In genomic region chr3:9514956-9515355, GRCh38 we compare ENCODE assay signal across 9 cellular contexts. TPM values are rescaled to one million over a fixed set of nuclear protein-coding genes. Genes with fewer than 3 reads are reported as not detected.
"Had no signal": no experiment of that assay in that cellular context is flagged by ENCODE, and none has a peak within 500 bp of the region (broad histone marks: within the 10 kb centered on the region; RNA-seq: fewer than 3 reads in every experiment).

No MANE protein-coding gene starts in this region.

- H3K4me3 ChIP-seq: K562 had no signal

- H3K36me3 Mint-ChIP-seq: IgD-negative memory B cell had no signal

- ATAC-seq: HepG2, K562 had no signal

- H3K4me2 ChIP-seq: KMS-11 had no signal

- H3K9ac ChIP-seq: KMS-11 had no signal

- H3K27ac Mint-ChIP-seq: IgD-negative memory B cell had no signal

- H3K27ac ChIP-seq: HL-60, KMS-11 had no signal

- H3K4me3 Mint-ChIP-seq: IgD-negative memory B cell had no signal

- DNase-seq: KBM-7, KG1 had no signal

- H3K9me3 Mint-ChIP-seq: IgD-negative memory B cell had no signal

RNA-seq across cellular contexts. Expression of gene LHFPL4, which starts 38.7 kb away (rescaled TPM):
- total RNA-seq: HT-29, HT1080, K562 had no signal
- polyA plus RNA-seq: IgD-negative memory B cell, K562 had no signal
